ENCODE assay signal across 10 cellular contexts in genomic region chr2:233419626-233420431, GRCh38.
DNase-seq lines count a peak whose midpoint lies in the region; ATAC-seq and TF ChIP-seq lines count a peak whose summit lies in the region.
"Had no signal": no experiment of that assay in that cellular context is flagged by ENCODE, and none has a peak within 500 bp of the region (broad histone marks: within the 10 kb centered on the region; RNA-seq: fewer than 3 reads in every experiment).

No MANE protein-coding gene starts in this region.

- peaks cover 49% of the 10 kb centered on the region for H3K36me3 Mint-ChIP-seq in T-helper 2 cell treated with Interferon-gamma antibody and Interleukin-4, amounts not matched to agents 5 μg/mL and 100 μg/mL, for 36 hours (ENCODE audit: low read depth)
- peaks cover 21% of the 10 kb centered on the region for H3K36me3 Mint-ChIP-seq in stimulated activated memory B cell treated with anti-CD40 and anti-IgM and Interleukin-4, amounts not matched to agents 10 μg/mL and 1 μg/mL and 100 μg/mL, for 72 hours

- H3K27me3 Mint-ChIP-seq in T-helper 2 cell treated with Interferon-gamma antibody and Interleukin-4, amounts not matched to agents 5 μg/mL and 100 μg/mL, for 36 hours (ENCODE audit: low read depth): no peaks in the 10 kb centered on the region
- no peaks in the 10 kb centered on the region for H3K27me3 Mint-ChIP-seq in stimulated activated memory B cell treated with anti-CD40 and anti-IgM and Interleukin-4, amounts not matched to agents 10 μg/mL and 1 μg/mL and 100 μg/mL, for 72 hours

- WGBS in esophagus squamous epithelium, 2 donors: 59 to 76% methylated on average over 8 to 10 of the region's 10 CpGs

- H3K9me3 ChIP-seq in esophagus squamous epithelium: no peaks in the 10 kb centered on the region
- H3K9me3 ChIP-seq: suprapubic skin had no signal

- no peaks in the 10 kb centered on the region for H3K27me3 ChIP-seq in esophagus squamous epithelium
- H3K27me3 ChIP-seq: suprapubic skin had no signal

- H3K4me3 ChIP-seq in esophagus squamous epithelium: peak overlapping the region in 2 of 4 donors; percentile 3 to 32
- H3K4me3 ChIP-seq: K562, suprapubic skin had no signal

- H3K4me1 Mint-ChIP-seq in T-helper 2 cell treated with Interferon-gamma antibody and Interleukin-4, amounts not matched to agents 5 μg/mL and 100 μg/mL, for 36 hours (ENCODE audit: low read depth): peaks cover 87% of the 10 kb centered on the region
- peaks cover 96% of the 10 kb centered on the region for H3K4me1 Mint-ChIP-seq in stimulated activated memory B cell treated with anti-CD40 and anti-IgM and Interleukin-4, amounts not matched to agents 10 μg/mL and 1 μg/mL and 100 μg/mL, for 72 hours

- peak overlapping the region; percentile 86 for H3K27ac Mint-ChIP-seq in T-helper 2 cell treated with Interferon-gamma antibody and Interleukin-4, amounts not matched to agents 5 μg/mL and 100 μg/mL, for 36 hours
- peak overlapping the region; percentile 88 for H3K27ac Mint-ChIP-seq in stimulated activated memory B cell treated with anti-CD40 and anti-IgM and Interleukin-4, amounts not matched to agents 10 μg/mL and 1 μg/mL and 100 μg/mL, for 72 hours

- intact Hi-C loops in esophagus squamous epithelium (cut with DNase I): no loop called here

- no peaks in the 10 kb centered on the region for H3K36me3 ChIP-seq in esophagus squamous epithelium
- H3K36me3 ChIP-seq: suprapubic skin had no signal

- TF ChIP-seq CTCF in esophagus squamous epithelium (IDR thresholded peaks at IDR 0.05): no peak

- H3K4me3 Mint-ChIP-seq in T-helper 2 cell treated with Interferon-gamma antibody and Interleukin-4, amounts not matched to agents 5 μg/mL and 100 μg/mL, for 36 hours: peak overlapping the region; percentile 82
- H3K4me3 Mint-ChIP-seq in stimulated activated memory B cell treated with anti-CD40 and anti-IgM and Interleukin-4, amounts not matched to agents 10 μg/mL and 1 μg/mL and 100 μg/mL, for 72 hours: peak overlapping the region; percentile 79

- TF ChIP-seq POLR2A in esophagus squamous epithelium (IDR thresholded peaks at IDR 0.05): no peak

- ATAC-seq in GM21786 (IDR thresholded peaks at IDR 0.05; ENCODE audit: unreplicated experiment): peak; percentile 25
- peak; percentile 53 for ATAC-seq in stimulated activated memory B cell treated with anti-CD40 and anti-IgM and Interleukin-4, amounts not matched to agents 10 μg/mL and 1 μg/mL and 100 μg/mL, for 72 hours
- no peak for ATAC-seq in GM18873 (IDR thresholded peaks at IDR 0.05; ENCODE audit: low FRiP score, unreplicated experiment)
- no peak for ATAC-seq in GM21360 (IDR thresholded peaks at IDR 0.05; ENCODE audit: unreplicated experiment)
- ATAC-seq: K562 had no signal

- peak; percentile 41 for DNase-seq in T-helper 2 cell treated with Interferon-gamma antibody and Interleukin-4, amounts not matched to agents 5 μg/mL and 100 μg/mL, for 36 hours (ENCODE audit: low spot score)
- DNase-seq in esophagus squamous epithelium (lab: John Stamatoyannopoulos, UW) (no peak), NCI-H2029 treated with DMSO at 0.1 percent for 48 hours (lab: John Stamatoyannopoulos, UW) (no peak)
- DNase-seq in activated CD4-positive, CD25-positive, alpha-beta regulatory T cell treated with anti-CD3 and anti-CD28 coated beads, Interleukin-2, amount 50 U/mL, for 72 hours: no peak

- H3K27ac ChIP-seq in esophagus squamous epithelium: peak overlapping the region in 3 of 4 donors; percentile 47 to 62 (median 49)
- H3K27ac ChIP-seq: suprapubic skin had no signal

- H3K4me1 ChIP-seq in esophagus squamous epithelium: peaks cover 0 to 52% (median 17%) of the 10 kb centered on the region in 3 donors

- H3K9me3 Mint-ChIP-seq in T-helper 2 cell treated with Interferon-gamma antibody and Interleukin-4, amounts not matched to agents 5 μg/mL and 100 μg/mL, for 36 hours: no peaks in the 10 kb centered on the region
- H3K9me3 Mint-ChIP-seq in stimulated activated memory B cell treated with anti-CD40 and anti-IgM and Interleukin-4, amounts not matched to agents 10 μg/mL and 1 μg/mL and 100 μg/mL, for 72 hours: no peaks in the 10 kb centered on the region

Comparison
In these comparisons a context has a peak if more than half of its experiments do, and no peak if none do; other contexts are left out.
1. ATAC-seq: peak in GM21786 (single experiment) and stimulated activated memory B cell treated with anti-CD40 and anti-IgM and Interleukin-4, amounts not matched to agents 10 μg/mL and 1 μg/mL and 100 μg/mL, for 72 hours (single experiment); none in GM18873 (single experiment) and GM21360 (single experiment).